25 cellular contexts compared by ENCODE assay signal in genomic region chr4:168623011-168623410, GRCh38.
"Had no signal": no experiment of that assay in that cellular context is flagged by ENCODE, and none has a peak within 500 bp of the region (broad histone marks: within the 10 kb centered on the region; RNA-seq: fewer than 3 reads in every experiment).

No MANE protein-coding gene starts in this region.

- ATAC-seq: activated CD4-positive, CD25-positive, alpha-beta regulatory T cell treated with anti-CD3 and anti-CD28 coated beads, Interleukin-2, amount 50 U/mL, for 24 hours; activated CD8-positive, alpha-beta memory T cell treated with anti-CD3 and anti-CD28 coated beads, Interleukin-2, amount 10 ng/mL, durations not matched to agents 7 days and 5 days; activated CD8-positive, alpha-beta T cell treated with anti-CD3 and anti-CD28 coated beads for 36 hours; naive thymus-derived CD4-positive, alpha-beta T cell; psoas muscle; stimulated activated effector memory CD8-positive, alpha-beta T cell treated with anti-CD3 and anti-CD28 coated beads, Interleukin-12 subunit alpha, Interleukin-12 subunit beta, amount 100 ng/mL, for 72 hours had no signal

- H3K27ac ChIP-seq: cardiac muscle cell, ovary, psoas muscle, stomach, suprapubic skin, tibial nerve had no signal

- H3K9me3 ChIP-seq: ovary, psoas muscle, right atrium auricular region, stomach, suprapubic skin, tibial nerve had no signal

- H3K4me1 ChIP-seq: stomach, suprapubic skin, tibial nerve had no signal

- H3K27me3 ChIP-seq: cardiac muscle cell, ovary, right atrium auricular region, stomach, suprapubic skin, tibial nerve had no signal

- DNase-seq: activated CD4-positive, alpha-beta T cell treated with anti-CD3 and anti-CD28 coated beads, Interleukin-2, amount 10 ng/mL, durations not matched to agents 24 days and 14 days; activated CD8-positive, alpha-beta memory T cell treated with anti-CD3 and anti-CD28 coated beads, Interleukin-2, amount 10 ng/mL, durations not matched to agents 7 days and 5 days; activated CD8-positive, alpha-beta T cell treated with anti-CD3 and anti-CD28 coated beads for 36 hours; activated effector memory CD4-positive, alpha-beta T cell treated with anti-CD3 and anti-CD28 coated beads, Interleukin-2, amount 50 U/mL, for 16 hours; activated naive CD4-positive, alpha-beta T cell treated with anti-CD3 and anti-CD28 coated beads, Interleukin-2, amount 10 ng/mL, durations not matched to agents 7 days and 5 days; activated T-cell treated with anti-CD3 and anti-CD28 coated beads for 4 hours; amygdala; dermis blood vessel endothelial cell; effector CD8-positive, alpha-beta T cell; erythroblast; foreskin melanocyte; hippocampal formation; mesendoderm; naive thymus-derived CD4-positive, alpha-beta T cell; ovary; psoas muscle; stimulated activated CD4-positive, alpha-beta T cell treated with anti-CD3 and anti-CD28 coated beads, Interleukin-2, amount 100 ng/mL, for 24 hours; stomach had no signal

- H3K4me3 ChIP-seq: cardiac muscle cell, ovary, psoas muscle, right atrium auricular region, skin epidermis, stomach, suprapubic skin, tibial nerve had no signal

- H3K36me3 ChIP-seq: cardiac muscle cell, ovary, right atrium auricular region, stomach, suprapubic skin, tibial nerve had no signal
